16 cellular contexts compared by ENCODE assay signal in genomic region chr7:39845011-39845410, GRCh38.
DNase-seq lines count a peak whose midpoint lies in the region; ATAC-seq and TF ChIP-seq lines count a peak whose summit lies in the region.
"Had no signal": no experiment of that assay in that cellular context is flagged by ENCODE, and none has a peak within 500 bp of the region (broad histone marks: within the 10 kb centered on the region; RNA-seq: fewer than 3 reads in every experiment).

No MANE protein-coding gene starts in this region.

- ATAC-seq in HG03280 (IDR thresholded peaks at IDR 0.05; ENCODE audit: unreplicated experiment), result no peak
- ATAC-seq: GM23338 had no signal

- no peaks in the 10 kb centered on the region for H3K4me1 ChIP-seq in breast epithelium
- H3K4me1 ChIP-seq: BLaER1 treated with 17β-estradiol and CSF1 and Interleukin-3, amounts not matched to agents 10 nM and 100 nM had no signal

- TF ChIP-seq POLR2A in breast epithelium (IDR thresholded peaks at IDR 0.05), result no peak

- TF ChIP-seq CTCF in breast epithelium (IDR thresholded peaks at IDR 0.05) (no peak), fibroblast of the aortic adventitia (IDR thresholded peaks at IDR 0.05; ENCODE audit: insufficient read depth, low read length) (no peak)

- peak; percentile 31 to 43 for DNase-seq in T47D (ENCODE audit: low read depth in 1 of 2, low spot score in 1 of 2)
- DNase-seq in breast epithelium (ENCODE audit: low spot score in 2 of 2), result no peak
- peak; percentile 65 for DNase-seq in LoVo (ENCODE audit: low spot score)
- peak; percentile 12 for DNase-seq in fibroblast of the aortic adventitia (ENCODE audit: low read depth)
- no peak for DNase-seq in NCI-H1694 treated with DMSO at 0.1 percent for 48 hours (lab: John Stamatoyannopoulos, UW)
- DNase-seq in NCI-H69 (lab: John Stamatoyannopoulos, UW), result no peak
- no peak for DNase-seq in activated CD4-positive, CD25-positive, alpha-beta regulatory T cell (lab: John Stamatoyannopoulos, UW)
- DNase-seq: CD4-positive, CD25-positive, alpha-beta regulatory T cell; DMS 273 treated with DMSO at 0.1 percent for 48 hours; DMS79; EL; H9 had no signal

- in situ Hi-C loops in T47D (cut with HindIII; ENCODE audit: low pct_unique_long_range_greater_than_20kb, low sequenced_read_pairs), result no loop called here

- intact Hi-C loops in breast epithelium (cut with DNase I; ENCODE audit: low total_unique reads), result no loop called here

- H3K4me3 ChIP-seq in breast epithelium (no peak overlapping the region), fibroblast of the aortic adventitia (ENCODE audit: low read depth, low read length) (no peak overlapping the region)
- H3K4me3 ChIP-seq: BLaER1 treated with 17β-estradiol and CSF1 and Interleukin-3, amounts not matched to agents 10 nM and 100 nM; GM23338 had no signal

- H3K36me3 ChIP-seq in breast epithelium, result no peaks in the 10 kb centered on the region
- H3K36me3 ChIP-seq: BLaER1 treated with 17β-estradiol and CSF1 and Interleukin-3, amounts not matched to agents 10 nM and 100 nM had no signal

- no peaks in the 10 kb centered on the region for H3K27me3 ChIP-seq in breast epithelium
- H3K27me3 ChIP-seq: BLaER1 treated with 17β-estradiol and CSF1 and Interleukin-3, amounts not matched to agents 10 nM and 100 nM had no signal

- H3K27ac ChIP-seq in breast epithelium, result no peak overlapping the region
- H3K27ac ChIP-seq: 22Rv1; BLaER1 treated with 17β-estradiol and CSF1 and Interleukin-3, amounts not matched to agents 10 nM and 100 nM had no signal

- no peaks in the 10 kb centered on the region for H3K9me3 ChIP-seq in breast epithelium
- H3K9me3 ChIP-seq: BLaER1 treated with 17β-estradiol and CSF1 and Interleukin-3, amounts not matched to agents 10 nM and 100 nM had no signal

Comparison
In these comparisons a context has a peak if more than half of its experiments do, and no peak if none do; other contexts are left out.
1. DNase-seq: peak in T47D (2 of 2), LoVo (single experiment) and fibroblast of the aortic adventitia (single experiment); none in breast epithelium (0 of 2), NCI-H1694 treated with DMSO at 0.1 percent for 48 hours (single experiment), NCI-H69 (single experiment) and activated CD4-positive, CD25-positive, alpha-beta regulatory T cell (0 of 4).